In genomic region chr9:80892703-80893102, GRCh38 we compare ENCODE assay signal across 19 cellular contexts.
"Had no signal": no experiment of that assay in that cellular context is flagged by ENCODE, and none has a peak within 500 bp of the region (broad histone marks: within the 10 kb centered on the region; RNA-seq: fewer than 3 reads in every experiment).

No MANE protein-coding gene starts in this region.

- H3K36me3 ChIP-seq: pancreas, thyroid gland had no signal

- H3K4me3 Mint-ChIP-seq: naive B cell, nephron, type B pancreatic cell had no signal

- H3K36me3 Mint-ChIP-seq: type B pancreatic cell had no signal

- H3K9me3 Mint-ChIP-seq: type B pancreatic cell had no signal

- FAIRE-seq: endometrium, pancreas, urothelium cell line had no signal

- H3K27me3 ChIP-seq: pancreas, thyroid gland had no signal

- H3K9me3 ChIP-seq: pancreas, thyroid gland had no signal

- DNase-seq: cortex of kidney; effector memory CD4-positive, alpha-beta T cell; left colon; left ventricle myocardium superior; mesendoderm; naive B cell; occipital lobe; pancreas; right cardiac atrium; stimulated activated CD4-positive, alpha-beta T cell treated with anti-CD3 and anti-CD28 coated beads, Interleukin-2, amount 100 ng/mL, for 48 hours; stimulated activated naive CD4-positive, alpha-beta T cell treated with Interleukin-2 at 50 U/mL for 16 hours; thyroid gland had no signal

- H3K27ac Mint-ChIP-seq: naive B cell, nephron, progenitor cell of endocrine pancreas, type B pancreatic cell had no signal

- ATAC-seq: esophagus mucosa, left colon, left ventricle myocardium superior, pancreas, right cardiac atrium had no signal

- H3K27ac ChIP-seq: pancreas, thyroid gland had no signal

- H3K4me1 Mint-ChIP-seq: naive B cell, nephron had no signal

- H3K4me1 ChIP-seq: pancreas, thyroid gland had no signal

- H3K4me2 ChIP-seq: smooth muscle cell had no signal

- H3K4me3 ChIP-seq: pancreas, smooth muscle cell, thyroid gland had no signal

- H3K27me3 Mint-ChIP-seq: naive B cell, progenitor cell of endocrine pancreas had no signal
